In the genomic region with DNA sequence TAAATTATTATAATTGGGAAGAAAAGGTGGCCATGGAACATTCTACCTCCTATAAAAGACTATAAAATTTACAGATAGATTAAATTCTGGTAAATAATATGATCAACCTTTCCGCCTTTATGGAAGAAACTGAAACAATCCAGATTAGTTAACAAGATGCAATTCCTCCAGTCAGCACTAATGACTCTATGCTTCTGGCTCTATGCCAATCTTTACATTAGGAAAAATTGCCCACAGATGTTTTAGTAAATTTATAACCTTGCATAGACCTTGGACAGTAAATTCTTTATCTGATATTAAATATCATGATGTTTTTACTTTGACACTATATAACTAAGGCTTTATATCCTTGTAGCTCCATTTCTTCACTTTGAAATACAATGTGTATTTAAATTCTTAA, we compare ENCODE assay signal across 27 cellular contexts.
DNase-seq lines count a peak whose midpoint lies in the region; ATAC-seq and TF ChIP-seq lines count a peak whose summit lies in the region.
"Had no signal": no experiment of that assay in that cellular context is flagged by ENCODE, and none has a peak within 500 bp of the region (broad histone marks: within the 10 kb centered on the region; RNA-seq: fewer than 3 reads in every experiment).

No MANE protein-coding gene starts in this region.

- peaks cover 15% of the 10 kb centered on the region for H3K4me1 ChIP-seq in adipocyte (ENCODE audit: control insufficient read depth, insufficient read depth, low read length)
- H3K4me1 ChIP-seq: A549; BLaER1 treated with 17β-estradiol and CSF1 and Interleukin-3, amounts not matched to agents 10 nM and 100 nM had no signal

- CTCF ChIA-PET in activated CD8-positive, alpha-beta T cell treated with anti-CD3 and anti-CD28 coated beads for 36 hours (lab: Charles Lee), result no interaction called here

- no peak overlapping the region for H3K4me3 Mint-ChIP-seq in mesothelial cell of epicardium
- no peak overlapping the region for H3K4me3 Mint-ChIP-seq in activated CD8-positive, alpha-beta T cell treated with anti-CD3 and anti-CD28 coated beads for 36 hours
- H3K4me3 Mint-ChIP-seq: CD4-positive, alpha-beta T cell; IgD-negative memory B cell; T-helper 17 cell had no signal

- peaks cover 7% of the 10 kb centered on the region for H3K9me3 Mint-ChIP-seq in mesothelial cell of epicardium
- peaks cover 9% of the 10 kb centered on the region for H3K9me3 Mint-ChIP-seq in activated CD8-positive, alpha-beta T cell treated with anti-CD3 and anti-CD28 coated beads for 36 hours

- H3K9ac ChIP-seq in adipocyte (ENCODE audit: low read length), result no peak overlapping the region
- H3K9ac ChIP-seq: BLaER1 treated with 17β-estradiol and CSF1 and Interleukin-3, amounts not matched to agents 10 nM and 100 nM had no signal

- TF ChIP-seq CTCF in mesothelial cell of epicardium (IDR thresholded peaks at IDR 0.05; ENCODE audit: unreplicated experiment), result no peak
- TF ChIP-seq CTCF in activated CD8-positive, alpha-beta T cell treated with anti-CD3 and anti-CD28 coated beads for 36 hours (IDR thresholded peaks at IDR 0.05), result no peak

- DNase-seq in NCI-H82 (lab: John Stamatoyannopoulos, UW), result peak; percentile 50
- DNase-seq in NCI-H82 treated with DMSO at 0.1 percent for 48 hours (lab: John Stamatoyannopoulos, UW; ENCODE audit: unreplicated experiment), result no peak
- peak; percentile 29 for DNase-seq in NCI-H2171 treated with DMSO at 0.1 percent for 48 hours (lab: John Stamatoyannopoulos, UW)
- DNase-seq in adipocyte (ENCODE audit: low read depth), result peak; percentile 19
- DNase-seq in mesothelial cell of epicardium (ENCODE audit: low spot score in 2 of 2, unreplicated experiment in 2 of 2), result no peak
- no peak for DNase-seq in activated CD8-positive, alpha-beta T cell treated with anti-CD3 and anti-CD28 coated beads for 36 hours
- DNase-seq: AML-193; CD4-positive, alpha-beta T cell; DMS79; EL; GDM1; Karpas-422; NCI-H1092 treated with DMSO at 0.1 percent for 48 hours; NCI-H146; NCI-H1930; NCI-H345; NCI-H510A treated with DMSO at 0.1 percent for 48 hours; SHP77 treated with DMSO at 0.1 percent for 48 hours; T-helper 17 cell had no signal

- H3K4me1 Mint-ChIP-seq in mesothelial cell of epicardium, result peaks cover 42% of the 10 kb centered on the region
- no peaks in the 10 kb centered on the region for H3K4me1 Mint-ChIP-seq in activated CD8-positive, alpha-beta T cell treated with anti-CD3 and anti-CD28 coated beads for 36 hours (ENCODE audit: low read depth)
- H3K4me1 Mint-ChIP-seq: IgD-negative memory B cell, T-helper 17 cell had no signal

- intact Hi-C loops in activated CD8-positive, alpha-beta T cell treated with anti-CD3 and anti-CD28 coated beads for 36 hours (cut with micrococcal nuclease), result no loop called here

- POLR2A ChIA-PET in activated CD8-positive, alpha-beta T cell treated with anti-CD3 and anti-CD28 coated beads for 36 hours (lab: Charles Lee), result no interaction called here

- no peaks in the 10 kb centered on the region for H3K36me3 Mint-ChIP-seq in mesothelial cell of epicardium
- no peaks in the 10 kb centered on the region for H3K36me3 Mint-ChIP-seq in activated CD8-positive, alpha-beta T cell treated with anti-CD3 and anti-CD28 coated beads for 36 hours (ENCODE audit: low read depth)
- H3K36me3 Mint-ChIP-seq: IgD-negative memory B cell had no signal

- no peaks in the 10 kb centered on the region for H3K27me3 ChIP-seq in adipocyte (replicated peaks; ENCODE audit: control insufficient read depth, insufficient read depth, low read length)
- H3K27me3 ChIP-seq: BLaER1 treated with 17β-estradiol and CSF1 and Interleukin-3, amounts not matched to agents 10 nM and 100 nM had no signal

- no peaks in the 10 kb centered on the region for H3K27me3 Mint-ChIP-seq in mesothelial cell of epicardium (ENCODE audit: low read depth)
- no peaks in the 10 kb centered on the region for H3K27me3 Mint-ChIP-seq in activated CD8-positive, alpha-beta T cell treated with anti-CD3 and anti-CD28 coated beads for 36 hours
- H3K27me3 Mint-ChIP-seq: CD4-positive, alpha-beta T cell; IgD-negative memory B cell; T-helper 17 cell had no signal

- no peaks in the 10 kb centered on the region for H3K36me3 ChIP-seq in adipocyte (ENCODE audit: control insufficient read depth, insufficient read depth, low read length, severe bottlenecking)
- H3K36me3 ChIP-seq: BLaER1 treated with 17β-estradiol and CSF1 and Interleukin-3, amounts not matched to agents 10 nM and 100 nM had no signal

- H3K4me3 ChIP-seq in adipocyte (ENCODE audit: low read length), result no peak overlapping the region
- H3K4me3 ChIP-seq: A549; BLaER1 treated with 17β-estradiol and CSF1 and Interleukin-3, amounts not matched to agents 10 nM and 100 nM; GM12878; SK-N-MC had no signal

- no peak for ATAC-seq in GM21367 (IDR thresholded peaks at IDR 0.05; ENCODE audit: unreplicated experiment)
- ATAC-seq in activated CD8-positive, alpha-beta T cell treated with anti-CD3 and anti-CD28 coated beads for 36 hours, result no peak
- ATAC-seq: A549, GM12878, HCT116, Panc1, T-helper 17 cell had no signal

- H3K9me3 ChIP-seq in adipocyte (ENCODE audit: control insufficient read depth, low read length), result no peaks in the 10 kb centered on the region
- H3K9me3 ChIP-seq: A549; BLaER1 treated with 17β-estradiol and CSF1 and Interleukin-3, amounts not matched to agents 10 nM and 100 nM had no signal

- peak overlapping the region; percentile 84 for H3K27ac Mint-ChIP-seq in mesothelial cell of epicardium
- H3K27ac Mint-ChIP-seq in activated CD8-positive, alpha-beta T cell treated with anti-CD3 and anti-CD28 coated beads for 36 hours, result no peak overlapping the region
- H3K27ac Mint-ChIP-seq: CD4-positive, alpha-beta T cell; IgD-negative memory B cell; T-helper 17 cell had no signal

Comparison
In these comparisons a context has a peak if more than half of its experiments do, and no peak if none do; other contexts are left out.
1. DNase-seq: peak in NCI-H82 (single experiment), NCI-H2171 treated with DMSO at 0.1 percent for 48 hours (single experiment) and adipocyte (single experiment); none in NCI-H82 treated with DMSO at 0.1 percent for 48 hours (single experiment), mesothelial cell of epicardium (0 of 2) and activated CD8-positive, alpha-beta T cell treated with anti-CD3 and anti-CD28 coated beads for 36 hours (single experiment).